Comparison of ENCODE assay signal across 9 cellular contexts in genomic region chr1:65235867-65236805, GRCh38.
DNase-seq lines count a peak whose midpoint lies in the region; ATAC-seq and TF ChIP-seq lines count a peak whose summit lies in the region.
"Had no signal": no experiment of that assay in that cellular context is flagged by ENCODE, and none has a peak within 500 bp of the region (broad histone marks: within the 10 kb centered on the region; RNA-seq: fewer than 3 reads in every experiment).

No MANE protein-coding gene starts in this region.

- BruUV-seq in Panc1 (replicated peaks; lab: Mats Ljungman, UMichigan): no TSS peak

- DNase-seq in DMS114 treated with DMSO at 0.1 percent for 48 hours (lab: John Stamatoyannopoulos, UW; ENCODE audit: unreplicated experiment): peak; percentile 43
- DNase-seq in Panc1 (ENCODE audit: low read depth, low spot score): no peak
- peak; percentile 77 for DNase-seq in fibroblast of peridontal ligament (ENCODE audit: extremely low read depth)
- peak; percentile 83 for DNase-seq in superior temporal gyrus (ENCODE audit: extremely low spot score)
- no peak for DNase-seq in NK-92 treated with Interleukin-12 subunit alpha and Interleukin-12 subunit beta, amount 100 ng/mL, for 24 hours (lab: John Stamatoyannopoulos, UW)
- no peak for DNase-seq in Right ventricle myocardium inferior (ENCODE audit: missing footprints)

- H3K27me3 ChIP-seq in KMS-11 (ENCODE audit: insufficient read depth, low read depth) (no peaks in the 10 kb centered on the region), Panc1 (ENCODE audit: control insufficient read depth, insufficient read depth, low read length) (no peaks in the 10 kb centered on the region)
- H3K27me3 ChIP-seq: SJCRH30 had no signal

- H3K27ac ChIP-seq in KMS-11: no peak overlapping the region
- no peak overlapping the region for H3K27ac ChIP-seq in Panc1 (ENCODE audit: low read length)
- H3K27ac ChIP-seq: SJCRH30 had no signal

- H2AFZ ChIP-seq in KMS-11 (ENCODE audit: low read depth): no peak overlapping the region

- H4K20me1 ChIP-seq in KMS-11 (ENCODE audit: insufficient read depth): no peaks in the 10 kb centered on the region

- ATAC-seq in Panc1 (no peak), HG03460 (IDR thresholded peaks at IDR 0.05; ENCODE audit: unreplicated experiment) (no peak), Right ventricle myocardium inferior (no peak)

- H3K4me2 ChIP-seq in KMS-11: no peak overlapping the region

- H3K4me1 ChIP-seq in KMS-11 (ENCODE audit: low read depth, poor library complexity, severe bottlenecking): no peaks in the 10 kb centered on the region
- no peaks in the 10 kb centered on the region for H3K4me1 ChIP-seq in Panc1 (ENCODE audit: control insufficient read depth, insufficient read depth, low read length)
- H3K4me1 ChIP-seq: SJCRH30 had no signal

- H3K9me3 ChIP-seq in Panc1 (ENCODE audit: control insufficient read depth, insufficient read depth, low read depth, low read length): peaks cover 4% of the 10 kb centered on the region; the same call in 1 of the 2 replicates
- H3K9me3 ChIP-seq: SJCRH30 had no signal

- H3K36me3 ChIP-seq in KMS-11 (ENCODE audit: insufficient read depth): no peaks in the 10 kb centered on the region
- no peaks in the 10 kb centered on the region for H3K36me3 ChIP-seq in Panc1 (ENCODE audit: control insufficient read depth, insufficient read depth, low read length)
- H3K36me3 ChIP-seq: SJCRH30 had no signal

- in situ Hi-C loops in Panc1 (cut with HindIII; ENCODE audit: low pct_unique_long_range_greater_than_20kb, low sequenced_read_pairs): no loop called here

- H3K9ac ChIP-seq in KMS-11: no peak overlapping the region

- TF ChIP-seq CTCF in KMS-11 (conservative IDR thresholded peaks at IDR 0.05; ENCODE audit: low read depth, low read length) (peak; percentile 67), Panc1 (IDR thresholded peaks at IDR 0.05) (peak; percentile 60; the same call in 1 of the 2 replicates)

- intact Hi-C loops in Panc1 (cut with micrococcal nuclease; ENCODE audit: unreplicated experiment) (loop anchor here (1.0 to 10.0 kb wide), 2 partner anchors 189 to 452 kb away; partner anchors contain the start of genes LEPR and LEPROT), Right ventricle myocardium inferior (cut with DNase I) (loop anchor here (1.0 kb wide), 1 partner anchor 451 kb away; no protein-coding TSS in a partner anchor)

- POLR2A ChIA-PET in Panc1 (lab: Charles Lee): interaction anchor here (0.6 kb wide), 2 partner anchors 109 to 483 kb away, joined by 3 to 5 read pairs; no protein-coding TSS in a partner anchor

- H3K4me3 ChIP-seq in KMS-11 (IDR thresholded peaks at IDR 0.05; ENCODE audit: insufficient read depth, low read depth, low read length): no peak overlapping the region
- no peak overlapping the region for H3K4me3 ChIP-seq in Panc1 (ENCODE audit: low read depth in 2 of 2, low read length in 2 of 2)
- H3K4me3 ChIP-seq: SJCRH30 had no signal

- no peaks in the 10 kb centered on the region for H3K79me2 ChIP-seq in KMS-11 (ENCODE audit: insufficient read depth, low read depth)

- CTCF ChIA-PET in Panc1 (lab: Charles Lee): interaction anchor here (0.6 to 1.0 kb wide), 9 partner anchors 12 to 480 kb away, joined by 3 to 5 read pairs (median 4); partner anchors contain the start of genes LEPR and LEPROT

Comparison
In these comparisons a context has a peak if more than half of its experiments do, and no peak if none do; other contexts are left out.
1. DNase-seq: peak in DMS114 treated with DMSO at 0.1 percent for 48 hours (single experiment), fibroblast of peridontal ligament (single experiment) and superior temporal gyrus (single experiment); none in Panc1 (single experiment), NK-92 treated with Interleukin-12 subunit alpha and Interleukin-12 subunit beta, amount 100 ng/mL, for 24 hours (single experiment) and Right ventricle myocardium inferior (single experiment).